ENCODE assay signal across 8 cellular contexts in the genomic region with DNA sequence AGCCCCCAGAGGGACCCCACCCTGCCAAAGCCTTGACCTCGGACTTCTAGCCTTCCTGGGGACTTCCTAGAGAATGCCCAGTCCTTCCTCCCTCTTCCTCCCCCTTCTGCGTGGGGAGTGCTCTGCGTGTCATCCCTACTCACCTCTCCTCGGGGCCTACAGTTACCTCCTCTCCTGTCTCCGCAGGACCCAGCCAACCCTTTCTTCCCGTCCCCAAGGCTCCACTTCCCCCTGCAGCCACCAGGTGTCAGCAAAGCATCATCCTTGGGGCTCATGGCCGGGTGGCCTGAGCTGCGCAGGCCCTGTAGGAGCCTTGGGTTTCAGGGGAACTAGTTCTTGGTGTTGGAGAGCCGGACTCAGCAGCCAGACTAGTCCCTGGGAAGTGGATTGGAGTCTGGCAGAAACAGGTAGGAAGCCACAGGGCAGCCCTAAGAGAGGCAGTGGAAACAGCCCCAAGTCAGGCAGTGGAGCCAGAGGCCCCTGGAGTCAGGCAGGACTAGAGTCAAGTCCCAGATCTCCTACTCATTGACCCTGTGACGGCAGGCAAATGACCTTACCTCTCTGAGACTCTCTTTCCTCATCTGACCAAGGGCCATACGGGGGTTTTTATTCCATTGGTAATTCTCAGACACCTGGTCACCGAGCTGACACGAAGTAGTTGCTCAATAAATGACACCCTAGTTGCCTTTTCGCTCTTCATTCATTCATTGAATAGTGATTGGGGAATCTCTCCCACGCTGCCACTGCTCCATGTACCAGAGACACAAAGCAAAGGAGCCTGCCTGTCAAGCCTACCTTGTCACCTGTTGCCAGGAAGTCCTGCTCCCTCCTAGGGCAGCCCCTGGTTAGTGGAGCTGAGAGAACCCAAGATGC.
A peak's percentile ranks its signal among the peaks of the same experiment; 100 is the strongest.
DNase-seq lines count a peak whose midpoint lies in the region; ATAC-seq, FAIRE-seq and TF ChIP-seq lines count a peak whose summit lies in the region.
"Not testable (repeated sequence)": the region's sequence is repeated elsewhere in the genome, so short reads cannot be mapped to it uniquely, and the experiment has no call there.

No MANE protein-coding gene starts in this region.

- H3K27ac ChIP-seq in BLaER1; H1 (ENCODE audit: low read depth, low read length); lung (ENCODE audit: low read depth in 1 of 2, low read length in 1 of 2): not testable (repeated sequence)

- FAIRE-seq in H1 (lab: Jason Lieb, UNC) = peak; percentile 72

- H4K20me1 ChIP-seq in BLaER1 = peaks cover 35% of the 10 kb centered on the region
- not testable (repeated sequence) for H4K20me1 ChIP-seq in H1 (replicated peaks in 1 of 2; ENCODE audit: control insufficient read depth in 1 of 2, insufficient read depth in 2 of 2, low read length in 2 of 2)

- not testable (repeated sequence) for H4K91ac ChIP-seq in H1 (replicated peaks; ENCODE audit: insufficient read length, low read length)

- not testable (repeated sequence) for H4K8ac ChIP-seq in H1 (ENCODE audit: extremely low read depth, insufficient read depth, low read length)

- H2BK120ac ChIP-seq in H1 (replicated peaks; ENCODE audit: low read depth, low read length) = not testable (repeated sequence)

- ATAC-seq in GM21360 (IDR thresholded peaks at IDR 0.05; ENCODE audit: unreplicated experiment) (peak; percentile 75), lung (ENCODE audit: insufficient read depth, low FRiP score) (peak; percentile 79)

- not testable (repeated sequence) for H3K79me2 ChIP-seq in H1 (ENCODE audit: control insufficient read depth in 1 of 2, insufficient read depth in 2 of 2, low read length in 2 of 2)

- DNase-seq in LoVo (ENCODE audit: low spot score) (peak; percentile 58), RKO (ENCODE audit: low spot score) (peak; percentile 65), activated T-cell treated with anti-CD3 and anti-CD28 coated beads for 1 hour (ENCODE audit: low read depth) (peak; percentile 62), H1 (ENCODE audit: low read depth in 1 of 2, low spot score in 2 of 2) (peak; percentile 62 to 96), lung (ENCODE audit: low spot score) (peak; percentile 79)
- DNase-seq in stimulated activated CD4-positive, alpha-beta T cell treated with anti-CD3 and anti-CD28 coated beads, Interleukin-4, amount 100 ng/mL, for 24 hours = peak; percentile 77

- TF ChIP-seq CTCF in H1 (IDR thresholded peaks at IDR 0.05; ENCODE audit: control extremely low read depth in 1 of 3, insufficient read depth in 1 of 3, low read depth in 1 of 3, low read length in 3 of 3) (peak; percentile 97 to 99 (median 98)), lung (IDR thresholded peaks at IDR 0.05; ENCODE audit: control extremely low read depth, extremely low read depth) (peak; percentile 99)

- not testable (repeated sequence) for H4K5ac ChIP-seq in H1 (ENCODE audit: insufficient read length, low read depth, low read length)

- H3K27me3 ChIP-seq in BLaER1; H1 (replicated peaks in 1 of 4; ENCODE audit: control insufficient read depth in 3 of 4, extremely low read depth in 1 of 4, insufficient read depth in 3 of 4, low read length in 3 of 4); lung (ENCODE audit: control insufficient read depth, insufficient read depth): not testable (repeated sequence)

- H3K56ac ChIP-seq in H1 (replicated peaks; ENCODE audit: insufficient read length, low read depth, low read length) = not testable (repeated sequence)

- H3K4me3 ChIP-seq in BLaER1; H1 (ENCODE audit: extremely low read depth in 1 of 4, insufficient read depth in 2 of 4, low read depth in 3 of 4, low read length in 4 of 4); lung: not testable (repeated sequence)

- not testable (repeated sequence) for TF ChIP-seq POLR2A in H1 (IDR thresholded peaks at IDR 0.05; ENCODE audit: control extremely low read depth in 1 of 2, low read depth in 2 of 2, low read length in 2 of 2)

- H3K4me2 ChIP-seq in BLaER1 = 0 out of 2 replicates have a peak overlapping the region, but pooled peaks have one; percentile 24
- not testable (repeated sequence) for H3K4me2 ChIP-seq in H1 (ENCODE audit: insufficient read depth in 1 of 2, low read depth in 2 of 2, low read length in 2 of 2)

- H3K79me1 ChIP-seq in H1 (ENCODE audit: low read depth, low read length) = not testable (repeated sequence)

- not testable (repeated sequence) for H2AFZ ChIP-seq in H1 (ENCODE audit: low read length)

- H2BK5ac ChIP-seq in H1 (ENCODE audit: low read depth, low read length) = not testable (repeated sequence)

- POLR2A ChIA-PET in H1 (lab: Charles Lee; ENCODE audit: partially characterized antibody) = interaction anchor here (0.7 to 1.0 kb wide), 2 partner anchors 241 to 310 kb away, joined by 3 to 5 read pairs; no protein-coding TSS in a partner anchor

- H2BK20ac ChIP-seq in H1 (ENCODE audit: low read length) = not testable (repeated sequence)

- 53% methylated on average over 13 of the region's 15 CpGs; no CpG with 5 or more reads in 1 of the 2 experiments for WGBS in H1 (ENCODE audit: extremely low coverage in 1 of 2, insufficient coverage in 1 of 2, insufficient read length in 1 of 2, insufficient replicate concordance in 2 of 2, low coverage in 1 of 2, low lambda C conversion rate in 2 of 2, missing lambda C conversion rate in 1 of 2), 2 experiments
- 38 to 41% methylated on average over 14 to 15 of the region's 15 CpGs for WGBS in lung, 2 donors

- H3K9ac ChIP-seq in BLaER1; H1 (replicated peaks in 1 of 4; ENCODE audit: extremely low read depth in 1 of 4, low read depth in 3 of 4, low read length in 3 of 4): not testable (repeated sequence)

- H3K23ac ChIP-seq in H1 (ENCODE audit: insufficient read length) = not testable (repeated sequence)

- H3K23me2 ChIP-seq in H1 (ENCODE audit: low read depth, low read length) = not testable (repeated sequence)

- not testable (repeated sequence) for H3K4ac ChIP-seq in H1 (replicated peaks; ENCODE audit: insufficient read length, low read depth, low read length)

- not testable (repeated sequence) for H3K14ac ChIP-seq in H1 (ENCODE audit: insufficient read length)

- not testable (repeated sequence) for H3K4me1 ChIP-seq in BLaER1; H1 (replicated peaks in 1 of 4; ENCODE audit: control insufficient read depth in 3 of 4, insufficient read depth in 4 of 4, low read length in 3 of 4); lung (ENCODE audit: control insufficient read depth in 2 of 2, insufficient read depth in 2 of 2, low read length in 2 of 2)

- peaks cover 51% of the 10 kb centered on the region for H3K36me3 ChIP-seq in BLaER1
- peaks cover 2 to 18% (median 12%) of the 10 kb centered on the region in 4 experiments; a peak in 5 of 8 replicates for H3K36me3 ChIP-seq in H1 (ENCODE audit: control insufficient read depth in 2 of 4, insufficient read depth in 4 of 4, low read length in 3 of 4)
- peaks cover 3 to 18% of the 10 kb centered on the region in 2 donors for H3K36me3 ChIP-seq in lung (ENCODE audit: control insufficient read depth in 2 of 2, insufficient read depth in 2 of 2, low read length in 2 of 2)

- not testable (repeated sequence) for H2BK12ac ChIP-seq in H1 (ENCODE audit: low read depth, low read length)

- TF ChIP-seq EP300 in H1 (IDR thresholded peaks at IDR 0.05; ENCODE audit: borderline replicate concordance in 1 of 2, low read depth in 2 of 2, low read length in 2 of 2) = not testable (repeated sequence)

- TF ChIP-seq RAD21 in H1 (IDR thresholded peaks at IDR 0.05 in 1 of 2, conservative IDR thresholded peaks at IDR 0.05 in 1 of 2; ENCODE audit: low read depth in 2 of 2, low read length in 2 of 2) = peak; percentile 99

- H2BK15ac ChIP-seq in H1 (ENCODE audit: low read length) = not testable (repeated sequence)

- CTCF ChIA-PET in H1 (lab: Charles Lee; ENCODE audit: partially characterized antibody) = interaction anchor here (0.6 to 3.5 kb wide), 26 partner anchors 11 to 317 kb away, joined by 3 to 32 read pairs (median 3); no protein-coding TSS in a partner anchor

- H3K18ac ChIP-seq in H1 (ENCODE audit: extremely low read depth, low read length) = not testable (repeated sequence)

- H3K9me3 ChIP-seq in BLaER1; H1 (ENCODE audit: insufficient read depth in 2 of 2, low read depth in 1 of 2, low read length in 1 of 2); lung (ENCODE audit: control insufficient read depth in 2 of 2, insufficient read depth in 1 of 2, low read length in 1 of 2): not testable (repeated sequence)

- H2AK5ac ChIP-seq in H1 (ENCODE audit: low read depth, low read length) = not testable (repeated sequence)

TF ChIP-seq in H1, 55 proteins besides CTCF, POLR2A, EP300 and RAD21:
- TF ChIP-seq POLR2AphosphoS5 (IDR thresholded peaks at IDR 0.05; ENCODE audit: low read depth, low read length) = peak; percentile 13; the same call in 1 of the 2 replicates
- peak; percentile 54; the same call in 1 of the 2 replicates for TF ChIP-seq SP4 (IDR thresholded peaks at IDR 0.05; ENCODE audit: low read length)
- TF ChIP-seq RFX5 (IDR thresholded peaks at IDR 0.05; ENCODE audit: borderline replicate concordance, low read depth, low read length) = peak; percentile 74
- TF ChIP-seq JUND (IDR thresholded peaks at IDR 0.05; ENCODE audit: low read length) = 0 out of 2 replicates have a peak, but pooled peaks have one; percentile 51
- peak; percentile 8; the same call in 1 of the 2 replicates for TF ChIP-seq CEBPB (IDR thresholded peaks at IDR 0.05; ENCODE audit: low read depth, low read length)
- TF ChIP-seq NRF1 (IDR thresholded peaks at IDR 0.05; ENCODE audit: low read depth, low read length) = peak; percentile 37; the same call in 1 of the 2 replicates
- TF ChIP-seq MAX (IDR thresholded peaks at IDR 0.05) = peak; percentile 38; the same call in 1 of the 2 replicates
- peak; percentile 66; the same call in 1 of the 2 replicates for TF ChIP-seq YY1 (IDR thresholded peaks at IDR 0.05; ENCODE audit: low read depth, low read length)
TF ChIP-seq in H1: peak in this region for 8; not testable (repeated sequence) for 47.
